Comparison of ENCODE assay signal across 10 cellular contexts in the genomic region with DNA sequence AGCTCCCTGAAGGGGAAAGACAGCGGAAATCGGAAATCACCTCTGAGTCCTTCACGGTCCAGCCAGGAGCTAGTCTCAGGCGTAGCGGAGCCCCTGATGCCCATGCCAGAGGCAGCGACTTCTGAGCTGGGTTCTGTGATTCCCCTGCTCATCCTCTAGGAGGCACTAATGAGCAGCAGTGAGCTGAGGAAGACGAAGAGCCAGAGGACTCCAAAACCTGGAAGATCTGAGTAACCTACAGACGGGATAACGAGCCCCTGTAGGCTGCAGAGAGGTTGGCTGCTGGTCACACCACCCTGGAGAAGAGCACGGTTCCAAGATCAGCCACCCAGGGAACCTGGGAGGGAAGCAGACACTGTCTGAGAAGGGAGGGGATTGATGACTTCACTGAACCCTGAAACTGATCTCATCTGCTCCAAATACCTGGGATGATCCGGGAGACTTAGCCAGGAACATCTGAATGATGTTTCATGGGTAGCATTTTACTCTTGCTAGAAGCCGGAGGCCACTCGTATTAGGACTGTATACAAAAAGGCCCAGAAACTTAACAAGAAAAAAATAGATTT.
DNase-seq lines count a peak whose midpoint lies in the region; ATAC-seq and TF ChIP-seq lines count a peak whose summit lies in the region.
"Had no signal": no experiment of that assay in that cellular context is flagged by ENCODE, and none has a peak within 500 bp of the region (broad histone marks: within the 10 kb centered on the region; RNA-seq: fewer than 3 reads in every experiment).

No MANE protein-coding gene starts in this region.

- in situ Hi-C loops in transverse colon (cut with MboI; ENCODE audit: low pct_ligation_motif_present in 1 of 4, low pct_unique_long_range_greater_than_20kb in 1 of 4, low sequenced_read_pairs in 3 of 4) = no loop called here

- intact Hi-C loops in transverse colon (cut with DNase I; ENCODE audit: low total_unique reads) = no loop called here

- peak; percentile 46 for TF ChIP-seq RAD21 in SK-N-SH (IDR thresholded peaks at IDR 0.05; ENCODE audit: low read length)

- DNase-seq in SK-N-SH = peak; percentile 45
- DNase-seq in NCI-H526 treated with DMSO at 0.1 percent for 48 hours (lab: John Stamatoyannopoulos, UW) = peak; percentile 3
- DNase-seq in epithelial cell of proximal tubule (ENCODE audit: low read depth) = no peak
- DNase-seq in transverse colon = no peak
- no peak for DNase-seq in NK-92 (lab: John Stamatoyannopoulos, UW; ENCODE audit: unreplicated experiment)
- DNase-seq: ovary, upper lobe of left lung had no signal

- H3K9me2 ChIP-seq in SK-N-SH = no peaks in the 10 kb centered on the region

- H3K9me3 ChIP-seq in SK-N-SH (peaks cover 5% of the 10 kb centered on the region; the same call in 1 of the 2 replicates), transverse colon (no peaks in the 10 kb centered on the region)
- H3K9me3 ChIP-seq: ovary had no signal

- no peak overlapping the region for H2AFZ ChIP-seq in SK-N-SH (ENCODE audit: low read depth)

- H3K4me1 ChIP-seq in SK-N-SH (ENCODE audit: control insufficient read depth in 1 of 2, insufficient read depth in 2 of 2, low read depth in 1 of 2, low read length in 1 of 2) = no peaks in the 10 kb centered on the region
- no peaks in the 10 kb centered on the region for H3K4me1 ChIP-seq in transverse colon
- H3K4me1 ChIP-seq: upper lobe of left lung had no signal

- H3F3A ChIP-seq in SK-N-SH (replicated peaks; ENCODE audit: insufficient read depth) = no peaks in the 10 kb centered on the region

- H3K9ac ChIP-seq in SK-N-SH = no peak overlapping the region

- POLR2A ChIA-PET in SK-N-SH (lab: Yijun Ruan, JAX) = no interaction called here

- H3K27me3 ChIP-seq in SK-N-SH (ENCODE audit: insufficient read depth) (no peaks in the 10 kb centered on the region), transverse colon (no peaks in the 10 kb centered on the region)
- H3K27me3 ChIP-seq: ovary, upper lobe of left lung had no signal

- no peak for ATAC-seq in SK-N-SH treated with all-trans-retinoic acid at 6 μM for 48 hours
- ATAC-seq in HG02852 (IDR thresholded peaks at IDR 0.05; ENCODE audit: unreplicated experiment) = no peak
- ATAC-seq in GM21529 (IDR thresholded peaks at IDR 0.05; ENCODE audit: unreplicated experiment) = no peak

- TF ChIP-seq POLR2A in transverse colon (IDR thresholded peaks at IDR 0.05) = no peak

- H3K4me2 ChIP-seq in SK-N-SH = no peak overlapping the region

- no peaks in the 10 kb centered on the region for H3K79me2 ChIP-seq in SK-N-SH (ENCODE audit: insufficient read depth)

- TF ChIP-seq CTCF in SK-N-SH (IDR thresholded peaks at IDR 0.05) (0 out of 2 replicates have a peak, but pooled peaks have one; percentile 20), epithelial cell of proximal tubule (conservative IDR thresholded peaks at IDR 0.05; ENCODE audit: low read depth, low read length) (peak; percentile 37), transverse colon (IDR thresholded peaks at IDR 0.05) (peak in 3 of 5 experiments; percentile 17 to 28 (median 24))

- 41% methylated on average over 13 of the region's 13 CpGs for WGBS in SK-N-SH (ENCODE audit: low lambda C conversion rate)
- 70 to 74% methylated on average over 5 to 13 of the region's 13 CpGs for WGBS in transverse colon (ENCODE audit: low coverage in 1 of 2), 2 donors

- no peak for TF ChIP-seq EP300 in SK-N-SH (IDR thresholded peaks at IDR 0.05; ENCODE audit: borderline replicate concordance in 1 of 2, low read depth in 1 of 2, low read length in 1 of 2)
- no peak for TF ChIP-seq EP300 in transverse colon (IDR thresholded peaks at IDR 0.05; ENCODE audit: low read depth)

- no peaks in the 10 kb centered on the region for H4K20me1 ChIP-seq in SK-N-SH (ENCODE audit: insufficient read depth)

- H3K27ac ChIP-seq in SK-N-SH (ENCODE audit: low read depth in 2 of 2, low read length in 1 of 2) (no peak overlapping the region), transverse colon (no peak overlapping the region)
- H3K27ac ChIP-seq: ovary, upper lobe of left lung had no signal

- CTCF ChIA-PET in SK-N-SH (lab: Yijun Ruan, JAX) = interaction anchor here (0.8 to 2.5 kb wide), 14 partner anchors 10 to 91 kb away, joined by 3 to 12 read pairs (median 4); no protein-coding TSS in a partner anchor

- no peak overlapping the region for H3K4me3 ChIP-seq in SK-N-SH (ENCODE audit: low read depth in 2 of 2, low read length in 1 of 2)
- no peak overlapping the region for H3K4me3 ChIP-seq in epithelial cell of proximal tubule (ENCODE audit: low read depth, low read length)
- no peak overlapping the region for H3K4me3 ChIP-seq in transverse colon
- H3K4me3 ChIP-seq: ovary, upper lobe of left lung had no signal

- H3K36me3 ChIP-seq in SK-N-SH (replicated peaks in 1 of 2; ENCODE audit: control insufficient read depth in 1 of 2, insufficient read depth in 2 of 2, low read length in 1 of 2) = no peaks in the 10 kb centered on the region
- no peaks in the 10 kb centered on the region for H3K36me3 ChIP-seq in transverse colon
- H3K36me3 ChIP-seq: ovary, upper lobe of left lung had no signal

TF ChIP-seq in SK-N-SH, 30 proteins besides CTCF, POLR2A, EP300 and RAD21:
- TF ChIP-seq TAF1 (IDR thresholded peaks at IDR 0.05; ENCODE audit: borderline replicate concordance, low read depth, low read length) (no peak), SMC3 (IDR thresholded peaks at IDR 0.05; ENCODE audit: low read depth, low read length) (peak; percentile 14; the same call in 1 of the 2 replicates)

TF ChIP-seq in SK-N-SH treated with all-trans-retinoic acid at 6 μM for 48 hours, 23 proteins besides CTCF, POLR2A, EP300 and RAD21:
- TF ChIP-seq ISL1 (CRISPR knock-in tag; IDR thresholded peaks at IDR 0.05) (no peak), TCF4 (CRISPR knock-in tag; IDR thresholded peaks at IDR 0.05; ENCODE audit: borderline replicate concordance) (no peak), GLIS3 (CRISPR knock-in tag; IDR thresholded peaks at IDR 0.05) (no peak), ZNF8 (CRISPR knock-in tag; IDR thresholded peaks at IDR 0.05) (no peak), TOX (CRISPR knock-in tag; IDR thresholded peaks at IDR 0.05; ENCODE audit: borderline replicate concordance) (no peak), SNAI2 (CRISPR knock-in tag; IDR thresholded peaks at IDR 0.05) (no peak), OSR1 (CRISPR knock-in tag; IDR thresholded peaks at IDR 0.05) (no peak), ZNF70 (CRISPR knock-in tag; IDR thresholded peaks at IDR 0.05) (no peak), ZC3H10 (CRISPR knock-in tag; IDR thresholded peaks at IDR 0.05) (no peak), BACH2 (CRISPR knock-in tag; IDR thresholded peaks at IDR 0.05; ENCODE audit: borderline replicate concordance) (no peak), RARB (CRISPR knock-in tag; IDR thresholded peaks at IDR 0.05) (no peak)
- TF ChIP-seq, protein P1, sequence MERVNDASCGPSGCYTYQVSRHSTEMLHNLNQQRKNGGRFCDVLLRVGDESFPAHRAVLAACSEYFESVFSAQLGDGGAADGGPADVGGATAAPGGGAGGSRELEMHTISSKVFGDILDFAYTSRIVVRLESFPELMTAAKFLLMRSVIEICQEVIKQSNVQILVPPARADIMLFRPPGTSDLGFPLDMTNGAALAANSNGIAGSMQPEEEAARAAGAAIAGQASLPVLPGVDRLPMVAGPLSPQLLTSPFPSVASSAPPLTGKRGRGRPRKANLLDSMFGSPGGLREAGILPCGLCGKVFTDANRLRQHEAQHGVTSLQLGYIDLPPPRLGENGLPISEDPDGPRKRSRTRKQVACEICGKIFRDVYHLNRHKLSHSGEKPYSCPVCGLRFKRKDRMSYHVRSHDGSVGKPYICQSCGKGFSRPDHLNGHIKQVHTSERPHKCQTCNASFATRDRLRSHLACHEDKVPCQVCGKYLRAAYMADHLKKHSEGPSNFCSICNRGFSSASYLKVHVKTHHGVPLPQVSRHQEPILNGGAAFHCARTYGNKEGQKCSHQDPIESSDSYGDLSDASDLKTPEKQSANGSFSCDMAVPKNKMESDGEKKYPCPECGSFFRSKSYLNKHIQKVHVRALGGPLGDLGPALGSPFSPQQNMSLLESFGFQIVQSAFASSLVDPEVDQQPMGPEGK (CRISPR knock-in tag; IDR thresholded peaks at IDR 0.05; ENCODE audit: borderline replicate concordance) = no peak
- TF ChIP-seq, protein P2, sequence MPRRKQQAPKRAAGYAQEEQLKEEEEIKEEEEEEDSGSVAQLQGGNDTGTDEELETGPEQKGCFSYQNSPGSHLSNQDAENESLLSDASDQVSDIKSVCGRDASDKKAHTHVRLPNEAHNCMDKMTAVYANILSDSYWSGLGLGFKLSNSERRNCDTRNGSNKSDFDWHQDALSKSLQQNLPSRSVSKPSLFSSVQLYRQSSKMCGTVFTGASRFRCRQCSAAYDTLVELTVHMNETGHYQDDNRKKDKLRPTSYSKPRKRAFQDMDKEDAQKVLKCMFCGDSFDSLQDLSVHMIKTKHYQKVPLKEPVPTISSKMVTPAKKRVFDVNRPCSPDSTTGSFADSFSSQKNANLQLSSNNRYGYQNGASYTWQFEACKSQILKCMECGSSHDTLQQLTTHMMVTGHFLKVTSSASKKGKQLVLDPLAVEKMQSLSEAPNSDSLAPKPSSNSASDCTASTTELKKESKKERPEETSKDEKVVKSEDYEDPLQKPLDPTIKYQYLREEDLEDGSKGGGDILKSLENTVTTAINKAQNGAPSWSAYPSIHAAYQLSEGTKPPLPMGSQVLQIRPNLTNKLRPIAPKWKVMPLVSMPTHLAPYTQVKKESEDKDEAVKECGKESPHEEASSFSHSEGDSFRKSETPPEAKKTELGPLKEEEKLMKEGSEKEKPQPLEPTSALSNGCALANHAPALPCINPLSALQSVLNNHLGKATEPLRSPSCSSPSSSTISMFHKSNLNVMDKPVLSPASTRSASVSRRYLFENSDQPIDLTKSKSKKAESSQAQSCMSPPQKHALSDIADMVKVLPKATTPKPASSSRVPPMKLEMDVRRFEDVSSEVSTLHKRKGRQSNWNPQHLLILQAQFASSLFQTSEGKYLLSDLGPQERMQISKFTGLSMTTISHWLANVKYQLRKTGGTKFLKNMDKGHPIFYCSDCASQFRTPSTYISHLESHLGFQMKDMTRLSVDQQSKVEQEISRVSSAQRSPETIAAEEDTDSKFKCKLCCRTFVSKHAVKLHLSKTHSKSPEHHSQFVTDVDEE (CRISPR knock-in tag; IDR thresholded peaks at IDR 0.05) = no peak

Comparison
In these comparisons a context has a peak if more than half of its experiments do, and no peak if none do; other contexts are left out.
1. DNase-seq: peak in SK-N-SH (single experiment) and NCI-H526 treated with DMSO at 0.1 percent for 48 hours (single experiment); none in epithelial cell of proximal tubule (single experiment), transverse colon (single experiment) and NK-92 (single experiment).
2. Peak in every context shown above with its lines, with median percentiles within 50 percentile points of each other: CTCF ChIP-seq.